In the genomic region with DNA sequence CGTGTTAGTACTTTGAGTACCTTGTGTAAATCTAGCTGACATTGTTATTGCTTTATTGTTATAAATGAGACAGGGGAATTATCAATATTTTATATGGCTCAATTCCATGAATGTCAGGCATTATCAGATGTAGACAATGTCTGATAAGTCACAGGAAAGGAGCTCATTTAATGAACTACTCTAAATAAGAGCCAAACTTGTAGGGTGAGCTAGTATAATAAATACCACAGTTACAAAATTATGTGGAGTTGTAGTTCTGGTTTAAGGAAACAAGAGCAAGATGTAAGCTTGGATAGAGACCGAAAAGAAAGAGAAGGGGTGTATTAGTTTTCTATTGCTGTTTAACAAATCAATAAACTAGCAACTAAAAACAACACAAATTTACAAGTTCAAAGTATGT, we compare ENCODE assay signal across 35 cellular contexts.
"Had no signal": no experiment of that assay in that cellular context is flagged by ENCODE, and none has a peak within 500 bp of the region (broad histone marks: within the 10 kb centered on the region; RNA-seq: fewer than 3 reads in every experiment).

No MANE protein-coding gene starts in this region.

- H3K27me3 ChIP-seq: ascending aorta, brain microvascular endothelial cell, breast epithelium had no signal

- H3K4me3 Mint-ChIP-seq: activated B cell treated with CpG ODN at 0.5 μM for 24 hours; activated CD4-positive, alpha-beta memory T cell treated with anti-CD3 and anti-CD28 coated beads for 36 hours; activated CD4-positive, alpha-beta T cell treated with anti-CD3 and anti-CD28 coated beads, Interleukin-2, amount 10 ng/mL, durations not matched to agents 24 days and 14 days; activated CD8-positive, alpha-beta T cell treated with anti-CD3 and anti-CD28 coated beads for 36 hours; activated naive CD4-positive, alpha-beta T cell treated with anti-CD3 and anti-CD28 coated beads for 36 hours; activated naive CD4-positive, alpha-beta T cell treated with anti-CD3 and anti-CD28 coated beads, Interleukin-2, amount 50 U/mL, for 24 hours; activated naive CD8-positive, alpha-beta T cell; activated naive CD8-positive, alpha-beta T cell treated with anti-CD3 and anti-CD28 coated beads, Interleukin-2, amount 10 ng/mL, durations not matched to agents 7 days and 5 days; activated naive CD8-positive, alpha-beta T cell treated with anti-CD3 and anti-CD28 coated beads, Interleukin-2, amount 50 U/mL, for 24 hours; activated T-cell treated with anti-CD3 and anti-CD28 coated beads, Interleukin-2, amount 50 U/mL, for 4 hours; activated T-cell treated with anti-CD3 and anti-CD28 coated beads, Interleukin-2, amount 50 U/mL, for 72 hours; activated T-helper 1 cell treated with anti-CD3 and anti-CD28 coated beads, Interleukin-12 subunit alpha, Interleukin-12 subunit beta, Interleukin-2, Interleukin-4 antibody, amounts not matched to agents 30 ng/mL and 10 ng/mL and 1 ng/mL, durations not matched to agents 14 hours and 24 hours and 36 hours; activated T-helper 17 cell treated with anti-CD3 and anti-CD28 coated beads, Interleukin-2, amount 50 U/mL, for 72 hours; T-helper 1 cell treated with Interleukin-12 subunit alpha and Interleukin-12 subunit beta and Interleukin-4 antibody, amounts not matched to agents 30 μg/mL and 1 μg/mL, for 36 hours; T-helper 2 cell treated with Interferon-gamma antibody and Interleukin-4, amounts not matched to agents 5 μg/mL and 100 μg/mL, for 36 hours had no signal

- H3K4me3 ChIP-seq: ascending aorta, breast epithelium had no signal

- H3K27ac ChIP-seq: ascending aorta, brain microvascular endothelial cell, breast epithelium, VCaP had no signal

- H3K9me3 Mint-ChIP-seq: activated CD4-positive, alpha-beta memory T cell treated with anti-CD3 and anti-CD28 coated beads for 36 hours; activated CD4-positive, alpha-beta T cell treated with anti-CD3 and anti-CD28 coated beads, Interleukin-2, amount 10 ng/mL, durations not matched to agents 24 days and 14 days; activated CD8-positive, alpha-beta T cell treated with anti-CD3 and anti-CD28 coated beads for 36 hours; activated naive CD4-positive, alpha-beta T cell treated with anti-CD3 and anti-CD28 coated beads for 36 hours; activated naive CD4-positive, alpha-beta T cell treated with anti-CD3 and anti-CD28 coated beads, Interleukin-2, amount 50 U/mL, for 24 hours; activated naive CD8-positive, alpha-beta T cell treated with anti-CD3 and anti-CD28 coated beads, Interleukin-2, amount 10 ng/mL, durations not matched to agents 7 days and 5 days; activated naive CD8-positive, alpha-beta T cell treated with anti-CD3 and anti-CD28 coated beads, Interleukin-2, amount 50 U/mL, for 24 hours; activated T-cell treated with anti-CD3 and anti-CD28 coated beads, Interleukin-2, amount 50 U/mL, for 4 hours; activated T-helper 1 cell treated with anti-CD3 and anti-CD28 coated beads, Interleukin-12 subunit alpha, Interleukin-12 subunit beta, Interleukin-2, Interleukin-4 antibody, amounts not matched to agents 30 ng/mL and 10 ng/mL and 1 ng/mL, durations not matched to agents 14 hours and 24 hours and 36 hours; activated T-helper 17 cell treated with anti-CD3 and anti-CD28 coated beads, Interleukin-2, amount 50 U/mL, for 72 hours; T-helper 1 cell treated with Interleukin-12 subunit alpha and Interleukin-12 subunit beta and Interleukin-4 antibody, amounts not matched to agents 30 μg/mL and 1 μg/mL, for 36 hours; T-helper 2 cell treated with Interferon-gamma antibody and Interleukin-4, amounts not matched to agents 5 μg/mL and 100 μg/mL, for 36 hours had no signal

- H3K27me3 Mint-ChIP-seq: activated B cell treated with CpG ODN at 0.5 μM for 24 hours; activated CD4-positive, alpha-beta memory T cell treated with anti-CD3 and anti-CD28 coated beads for 36 hours; activated CD4-positive, alpha-beta T cell treated with anti-CD3 and anti-CD28 coated beads, Interleukin-2, amount 10 ng/mL, durations not matched to agents 24 days and 14 days; activated CD8-positive, alpha-beta T cell treated with anti-CD3 and anti-CD28 coated beads for 36 hours; activated naive CD4-positive, alpha-beta T cell treated with anti-CD3 and anti-CD28 coated beads, Interleukin-2, amount 50 U/mL, for 24 hours; activated naive CD8-positive, alpha-beta T cell; activated naive CD8-positive, alpha-beta T cell treated with anti-CD3 and anti-CD28 coated beads, Interleukin-2, amount 10 ng/mL, durations not matched to agents 7 days and 5 days; activated naive CD8-positive, alpha-beta T cell treated with anti-CD3 and anti-CD28 coated beads, Interleukin-2, amount 50 U/mL, for 24 hours; activated T-helper 17 cell treated with anti-CD3 and anti-CD28 coated beads, Interleukin-2, amount 50 U/mL, for 72 hours had no signal

- H3K9me3 ChIP-seq: ascending aorta, breast epithelium had no signal

- ATAC-seq: activated CD8-positive, alpha-beta T cell treated with anti-CD3 and anti-CD28 coated beads for 36 hours; activated naive CD8-positive, alpha-beta T cell treated with anti-CD3 and anti-CD28 coated beads, Interleukin-2, amount 50 U/mL, for 24 hours; activated T-cell treated with anti-CD3 and anti-CD28 coated beads, Interleukin-2, amount 50 U/mL, for 4 hours; activated T-cell treated with anti-CD3 and anti-CD28 coated beads, Interleukin-2, amount 50 U/mL, for 72 hours; activated T-helper 17 cell treated with anti-CD3 and anti-CD28 coated beads, Interleukin-2, amount 50 U/mL, for 72 hours had no signal

- DNase-seq: activated B cell treated with CpG ODN at 0.5 μM for 24 hours; activated CD4-positive, alpha-beta memory T cell treated with anti-CD3 and anti-CD28 coated beads for 36 hours; activated CD4-positive, alpha-beta T cell treated with anti-CD3 and anti-CD28 coated beads for 4 hours; activated CD4-positive, alpha-beta T cell treated with anti-CD3 and anti-CD28 coated beads, Interleukin-2, amount 10 ng/mL, durations not matched to agents 24 days and 14 days; activated CD4-positive, alpha-beta T cell treated with anti-CD3 and anti-CD28 coated beads, Interleukin-2, amount 50 U/mL, for 1 hour; activated CD4-positive, alpha-beta T cell treated with anti-CD3 and anti-CD28 coated beads, Interleukin-2, amount 50 U/mL, for 4 hours; activated CD4-positive, CD25-positive, alpha-beta regulatory T cell treated with anti-CD3 and anti-CD28 coated beads, Interleukin-2, amount 50 U/mL, for 72 hours; activated CD8-positive, alpha-beta memory T cell treated with anti-CD3 and anti-CD28 coated beads, Interleukin-2, amount 50 U/mL, for 4 hours; activated CD8-positive, alpha-beta T cell treated with anti-CD3 and anti-CD28 coated beads for 36 hours; activated effector memory CD4-positive, alpha-beta T cell treated with anti-CD3 and anti-CD28 coated beads, Interleukin-2, amount 50 U/mL, for 16 hours; activated gamma-delta T cell treated with Interleukin-2 at 50 U/mL for 16 hours; activated naive CD4-positive, alpha-beta T cell; activated naive CD4-positive, alpha-beta T cell treated with anti-CD3 and anti-CD28 coated beads for 36 hours; activated naive CD8-positive, alpha-beta T cell treated with anti-CD3 and anti-CD28 coated beads, Interleukin-2, amount 10 ng/mL, durations not matched to agents 7 days and 5 days; activated naive CD8-positive, alpha-beta T cell treated with anti-CD3 and anti-CD28 coated beads, Interleukin-2, amount 50 U/mL, for 24 hours; activated T-cell treated with anti-CD3 and anti-CD28 coated beads for 4 hours; activated T-cell treated with anti-CD3 and anti-CD28 coated beads, Interleukin-2, amount 50 U/mL, for 1 hour; activated T-cell treated with anti-CD3 and anti-CD28 coated beads, Interleukin-2, amount 50 U/mL, for 4 hours; activated T-cell treated with anti-CD3 and anti-CD28 coated beads, Interleukin-2, amount 50 U/mL, for 72 hours; amygdala; anterior cingulate cortex; brain microvascular endothelial cell; central memory CD4-positive, alpha-beta T cell; T-helper 1 cell; T-helper 2 cell; T-helper 9 cell had no signal

- H3K4me1 Mint-ChIP-seq: activated B cell treated with CpG ODN at 0.5 μM for 24 hours; activated CD4-positive, alpha-beta T cell treated with anti-CD3 and anti-CD28 coated beads, Interleukin-2, amount 10 ng/mL, durations not matched to agents 24 days and 14 days; activated naive CD4-positive, alpha-beta T cell treated with anti-CD3 and anti-CD28 coated beads, Interleukin-2, amount 50 U/mL, for 24 hours; activated naive CD8-positive, alpha-beta T cell treated with anti-CD3 and anti-CD28 coated beads, Interleukin-2, amount 10 ng/mL, durations not matched to agents 7 days and 5 days; activated naive CD8-positive, alpha-beta T cell treated with anti-CD3 and anti-CD28 coated beads, Interleukin-2, amount 50 U/mL, for 24 hours; activated T-helper 17 cell treated with anti-CD3 and anti-CD28 coated beads, Interleukin-2, amount 50 U/mL, for 72 hours had no signal

- H3K36me3 ChIP-seq: ascending aorta, brain microvascular endothelial cell, breast epithelium had no signal

- H3K36me3 Mint-ChIP-seq: activated CD4-positive, alpha-beta memory T cell treated with anti-CD3 and anti-CD28 coated beads for 36 hours; activated naive CD4-positive, alpha-beta T cell treated with anti-CD3 and anti-CD28 coated beads, Interleukin-2, amount 50 U/mL, for 24 hours; activated naive CD8-positive, alpha-beta T cell; activated naive CD8-positive, alpha-beta T cell treated with anti-CD3 and anti-CD28 coated beads, Interleukin-2, amount 10 ng/mL, durations not matched to agents 7 days and 5 days had no signal

- H3K27ac Mint-ChIP-seq: activated B cell treated with CpG ODN at 0.5 μM for 24 hours; activated CD4-positive, alpha-beta memory T cell treated with anti-CD3 and anti-CD28 coated beads for 36 hours; activated CD4-positive, alpha-beta T cell treated with anti-CD3 and anti-CD28 coated beads, Interleukin-2, amount 10 ng/mL, durations not matched to agents 24 days and 14 days; activated CD8-positive, alpha-beta T cell treated with anti-CD3 and anti-CD28 coated beads for 36 hours; activated naive CD4-positive, alpha-beta T cell treated with anti-CD3 and anti-CD28 coated beads for 36 hours; activated naive CD4-positive, alpha-beta T cell treated with anti-CD3 and anti-CD28 coated beads, Interleukin-2, amount 50 U/mL, for 24 hours; activated naive CD8-positive, alpha-beta T cell; activated naive CD8-positive, alpha-beta T cell treated with anti-CD3 and anti-CD28 coated beads, Interleukin-2, amount 10 ng/mL, durations not matched to agents 7 days and 5 days; activated naive CD8-positive, alpha-beta T cell treated with anti-CD3 and anti-CD28 coated beads, Interleukin-2, amount 50 U/mL, for 24 hours; activated T-cell treated with anti-CD3 and anti-CD28 coated beads, Interleukin-2, amount 50 U/mL, for 72 hours; activated T-helper 1 cell treated with anti-CD3 and anti-CD28 coated beads, Interleukin-12 subunit alpha, Interleukin-12 subunit beta, Interleukin-2, Interleukin-4 antibody, amounts not matched to agents 30 ng/mL and 10 ng/mL and 1 ng/mL, durations not matched to agents 14 hours and 24 hours and 36 hours; activated T-helper 17 cell treated with anti-CD3 and anti-CD28 coated beads, Interleukin-2, amount 50 U/mL, for 72 hours; T-helper 1 cell treated with Interleukin-12 subunit alpha and Interleukin-12 subunit beta and Interleukin-4 antibody, amounts not matched to agents 30 μg/mL and 1 μg/mL, for 36 hours; T-helper 2 cell treated with Interferon-gamma antibody and Interleukin-4, amounts not matched to agents 5 μg/mL and 100 μg/mL, for 36 hours had no signal

- H3K4me1 ChIP-seq: ascending aorta, breast epithelium had no signal
